ENCODE assay signal across 14 cellular contexts in genomic region chr1:10697621-10698160, GRCh38.
"Had no signal": no experiment of that assay in that cellular context is flagged by ENCODE, and none has a peak within 500 bp of the region (broad histone marks: within the 10 kb centered on the region; RNA-seq: fewer than 3 reads in every experiment).

No MANE protein-coding gene starts in this region.

- DNase-seq: activated CD4-positive, alpha-beta T cell treated with anti-CD3 and anti-CD28 coated beads, Interleukin-2, amount 10 ng/mL, durations not matched to agents 7 days and 5 days; activated naive CD4-positive, alpha-beta T cell; dermis blood vessel endothelial cell; endodermal cell; gastrocnemius medialis; heart left ventricle; midbrain had no signal

- H3K27me3 ChIP-seq: ascending aorta, gastrocnemius medialis, heart left ventricle, upper lobe of left lung had no signal

- H3K9me3 ChIP-seq: ascending aorta, gastrocnemius medialis, heart left ventricle, neutrophil, upper lobe of left lung had no signal

- H3K4me3 Mint-ChIP-seq: activated CD4-positive, alpha-beta T cell treated with anti-CD3 and anti-CD28 coated beads, Interleukin-2, amount 10 ng/mL, durations not matched to agents 7 days and 5 days; activated naive CD8-positive, alpha-beta T cell treated with anti-CD3 and anti-CD28 coated beads, Interleukin-2, amount 50 U/mL, for 24 hours; endodermal cell; T-helper 2 cell treated with Interferon-gamma antibody and Interleukin-4, amounts not matched to agents 5 μg/mL and 100 μg/mL, for 36 hours had no signal

- H2AFZ ChIP-seq: parathyroid adenoma had no signal

- H3K9ac ChIP-seq: parathyroid adenoma had no signal

- H3K36me3 ChIP-seq: ascending aorta, gastrocnemius medialis, heart left ventricle, neutrophil, upper lobe of left lung had no signal

- ATAC-seq: gastrocnemius medialis, heart left ventricle had no signal

- H3K27ac ChIP-seq: ascending aorta, neutrophil, parathyroid adenoma had no signal

- H3K9me3 Mint-ChIP-seq: activated CD4-positive, alpha-beta T cell treated with anti-CD3 and anti-CD28 coated beads, Interleukin-2, amount 10 ng/mL, durations not matched to agents 7 days and 5 days; activated naive CD8-positive, alpha-beta T cell treated with anti-CD3 and anti-CD28 coated beads, Interleukin-2, amount 50 U/mL, for 24 hours; endodermal cell; T-helper 2 cell treated with Interferon-gamma antibody and Interleukin-4, amounts not matched to agents 5 μg/mL and 100 μg/mL, for 36 hours had no signal

- H3K4me1 ChIP-seq: parathyroid adenoma had no signal

- H3K4me3 ChIP-seq: ascending aorta, gastrocnemius medialis, heart left ventricle, lung, upper lobe of left lung had no signal

- H3K27ac Mint-ChIP-seq: activated CD4-positive, alpha-beta T cell treated with anti-CD3 and anti-CD28 coated beads, Interleukin-2, amount 10 ng/mL, durations not matched to agents 7 days and 5 days; activated naive CD8-positive, alpha-beta T cell treated with anti-CD3 and anti-CD28 coated beads, Interleukin-2, amount 50 U/mL, for 24 hours; T-helper 2 cell treated with Interferon-gamma antibody and Interleukin-4, amounts not matched to agents 5 μg/mL and 100 μg/mL, for 36 hours had no signal

- H3K79me2 ChIP-seq: parathyroid adenoma had no signal
